19 cellular contexts compared by ENCODE assay signal in the genomic region with DNA sequence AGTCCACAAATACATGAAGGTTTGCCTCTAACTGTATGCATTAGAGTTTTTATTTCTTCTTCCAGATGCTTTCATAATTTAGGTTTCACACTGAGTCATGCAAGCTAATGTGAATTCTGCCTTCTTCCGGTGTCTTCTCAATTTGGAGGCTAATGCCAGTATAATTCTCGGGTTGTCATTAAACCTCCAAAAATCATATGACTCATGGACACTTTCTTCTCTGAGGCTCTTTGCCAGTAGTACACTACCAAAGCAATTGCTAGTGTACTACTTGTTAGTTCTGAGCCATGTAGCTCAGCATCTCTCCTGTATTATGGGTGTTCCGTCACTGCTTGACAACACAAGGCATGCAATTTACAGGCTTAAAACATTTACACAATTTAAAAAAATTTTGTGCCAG.
"Had no signal": no experiment of that assay in that cellular context is flagged by ENCODE, and none has a peak within 500 bp of the region (broad histone marks: within the 10 kb centered on the region; RNA-seq: fewer than 3 reads in every experiment).

No MANE protein-coding gene starts in this region.

- ATAC-seq: foreskin keratinocyte; heart right ventricle; left lung; lower lobe of right lung; natural killer cell treated with Interleukin-12 subunit alpha and Interleukin-12 subunit beta and Interleukin-15 and Interleukin-18, amount 100 ng/mL, for 72 hours; stimulated activated naive B cell treated with anti-CD40 and anti-IgM and Interleukin-4, amounts not matched to agents 10 μg/mL and 1 μg/mL and 100 μg/mL, for 72 hours had no signal

- DNase-seq: activated CD4-positive, alpha-beta T cell treated with anti-CD3 and anti-CD28 coated beads for 48 hours; activated CD4-positive, alpha-beta T cell treated with anti-CD3 and anti-CD28 coated beads, Interleukin-2, amount 50 U/mL, for 48 hours; activated CD8-positive, alpha-beta memory T cell treated with anti-CD3 and anti-CD28 coated beads for 24 hours; activated effector memory CD4-positive, alpha-beta T cell treated with Interleukin-2 at 50 U/mL for 16 hours; activated naive CD4-positive, alpha-beta T cell treated with Interleukin-2 at 50 U/mL for 16 hours; colonic mucosa; dorsolateral prefrontal cortex; effector memory CD4-positive, alpha-beta T cell; foreskin keratinocyte; heart right ventricle; left lung; lower lobe of right lung; mesendoderm; stimulated activated CD4-positive, alpha-beta T cell treated with anti-CD3 and anti-CD28 coated beads, Interleukin-15, amount 100 ng/mL, for 24 hours; stimulated activated CD4-positive, alpha-beta T cell treated with anti-CD3 and anti-CD28 coated beads, Interleukin-2, amount 100 ng/mL, for 24 hours; stimulated activated naive B cell treated with anti-CD40 and anti-IgM and Interleukin-4, amounts not matched to agents 10 μg/mL and 1 μg/mL and 100 μg/mL, for 72 hours; stomach; transverse colon had no signal
